Comparison of ENCODE assay signal across 18 cellular contexts in the genomic region with DNA sequence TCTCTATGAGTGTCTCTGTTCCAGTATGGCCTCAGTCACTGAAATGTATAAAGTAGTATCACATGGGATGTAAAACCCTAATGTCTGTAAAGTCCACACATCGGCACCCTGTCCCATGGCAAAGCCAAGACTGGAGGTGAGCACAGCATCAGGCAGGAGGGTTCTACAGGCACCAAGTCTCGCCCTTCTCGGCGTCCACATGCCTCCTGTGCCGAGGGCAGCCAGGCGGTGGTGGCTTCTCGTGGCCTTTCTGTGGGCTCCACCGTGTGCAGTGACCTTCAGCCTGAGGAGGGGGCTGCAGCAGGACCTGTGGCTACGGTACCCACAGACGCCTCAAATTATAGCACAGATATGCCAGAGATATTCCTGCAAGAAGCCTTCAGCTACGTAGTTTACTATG.
A peak's percentile ranks its signal among the peaks of the same experiment; 100 is the strongest.
DNase-seq lines count a peak whose midpoint lies in the region; ATAC-seq, FAIRE-seq and TF ChIP-seq lines count a peak whose summit lies in the region.
"Had no signal": no experiment of that assay in that cellular context is flagged by ENCODE, and none has a peak within 500 bp of the region (broad histone marks: within the 10 kb centered on the region; RNA-seq: fewer than 3 reads in every experiment).

No MANE protein-coding gene starts in this region.

- no peak overlapping the region for H3K27ac ChIP-seq in H9 (ENCODE audit: insufficient read length, low read depth, low read length)
- no peak overlapping the region for H3K27ac ChIP-seq in kidney (ENCODE audit: low read depth in 2 of 2, low read length in 2 of 2)
- H3K27ac ChIP-seq: KMS-11 had no signal

- H3K27me3 ChIP-seq in H9 (ENCODE audit: insufficient read depth, low read length): no peaks in the 10 kb centered on the region

- H3K4me1 Mint-ChIP-seq in H9: peaks cover 7 to 15% of the 10 kb centered on the region in 2 experiments
- peaks cover 5% of the 10 kb centered on the region for H3K4me1 Mint-ChIP-seq in activated CD8-positive, alpha-beta memory T cell treated with anti-CD3 and anti-CD28 coated beads, Interleukin-2, amount 10 ng/mL, durations not matched to agents 7 days and 5 days

- no peak overlapping the region for H4K5ac ChIP-seq in H9 (ENCODE audit: insufficient read length, low read depth, low read length)

- H2BK20ac ChIP-seq in H9 (ENCODE audit: low read depth, low read length, poor library complexity, severe bottlenecking): no peak overlapping the region

- no peak overlapping the region for H2BK15ac ChIP-seq in H9 (ENCODE audit: low read depth, low read length)

- no peak overlapping the region for H2BK12ac ChIP-seq in H9 (ENCODE audit: insufficient read length, low read depth, low read length)

- ATAC-seq in activated CD8-positive, alpha-beta memory T cell treated with anti-CD3 and anti-CD28 coated beads, Interleukin-2, amount 10 ng/mL, durations not matched to agents 7 days and 5 days: no peak
- ATAC-seq in GM18502 (IDR thresholded peaks at IDR 0.05; ENCODE audit: poor library complexity, unreplicated experiment): no peak
- no peak for ATAC-seq in GM21423 (IDR thresholded peaks at IDR 0.05; ENCODE audit: unreplicated experiment)

- H3K23ac ChIP-seq in H9 (ENCODE audit: insufficient read length, low read depth, low read length): no peak overlapping the region

- H2BK120ac ChIP-seq in H9 (ENCODE audit: low read depth, low read length, poor library complexity, severe bottlenecking): no peak overlapping the region

- H3K36me3 ChIP-seq in kidney (ENCODE audit: control insufficient read depth in 1 of 2, insufficient read depth in 2 of 2, low read length in 2 of 2): peaks cover 0 to 4% of the 10 kb centered on the region in 2 donors
- H3K36me3 ChIP-seq: HAP-1 had no signal

- H3K27me3 Mint-ChIP-seq in H9 (ENCODE audit: low read depth): peaks cover 2% of the 10 kb centered on the region; the same call in 1 of the 2 replicates
- H3K27me3 Mint-ChIP-seq in activated CD8-positive, alpha-beta memory T cell treated with anti-CD3 and anti-CD28 coated beads, Interleukin-2, amount 10 ng/mL, durations not matched to agents 7 days and 5 days: no peaks in the 10 kb centered on the region
- H3K27me3 Mint-ChIP-seq: B cell; CD4-positive, alpha-beta T cell had no signal

- H3K4me3 ChIP-seq in kidney (ENCODE audit: low read length in 2 of 2): no peak overlapping the region
- H3K4me3 ChIP-seq: HAP-1 had no signal

- no peak overlapping the region for H3K27ac Mint-ChIP-seq in H9
- no peak overlapping the region for H3K27ac Mint-ChIP-seq in activated CD8-positive, alpha-beta memory T cell treated with anti-CD3 and anti-CD28 coated beads, Interleukin-2, amount 10 ng/mL, durations not matched to agents 7 days and 5 days
- H3K27ac Mint-ChIP-seq: B cell; CD4-positive, alpha-beta T cell had no signal

- H3K4me2 ChIP-seq in H9 (ENCODE audit: insufficient read depth, insufficient read length, low read length): no peak overlapping the region
- H3K4me2 ChIP-seq: KMS-11 had no signal

- TF ChIP-seq CTCF in H9 (conservative IDR thresholded peaks at IDR 0.05): no peak
- TF ChIP-seq CTCF in kidney (IDR thresholded peaks at IDR 0.05; ENCODE audit: borderline replicate concordance, extremely low read depth, insufficient read depth): no peak

- H2AFZ ChIP-seq in H9 (ENCODE audit: low read length): no peak overlapping the region

- WGBS in H9 (ENCODE audit: extremely low coverage, insufficient read length, low lambda C conversion rate): no CpG with 5 or more reads among the region's 11 CpGs

- no peak overlapping the region for H2AK5ac ChIP-seq in H9 (ENCODE audit: insufficient read length, low read length)

- H3K14ac ChIP-seq in H9 (ENCODE audit: insufficient read depth, low read length): no peak overlapping the region

- H3K9me3 ChIP-seq in H9 (ENCODE audit: control insufficient read depth, low read depth, low read length) (no peaks in the 10 kb centered on the region), kidney (ENCODE audit: control insufficient read depth in 1 of 2, low read length in 2 of 2) (no peaks in the 10 kb centered on the region)
- H3K9me3 ChIP-seq: HAP-1 had no signal

- H3K23me2 ChIP-seq in H9 (ENCODE audit: insufficient read length, low read depth, low read length, poor library complexity, severe bottlenecking): no peaks in the 10 kb centered on the region

- no peak for FAIRE-seq in kidney (lab: Jason Lieb, UNC)
- FAIRE-seq: GM19239 had no signal

- H3K79me2 ChIP-seq in H9 (ENCODE audit: insufficient read depth, low read length): no peaks in the 10 kb centered on the region

- CTCF ChIA-PET in activated CD8-positive, alpha-beta memory T cell treated with anti-CD3 and anti-CD28 coated beads, Interleukin-2, amount 10 ng/mL, durations not matched to agents 7 days and 5 days (lab: Charles Lee): no interaction called here

- H3K56ac ChIP-seq in H9 (ENCODE audit: insufficient read length, low read depth, low read length): no peak overlapping the region

- no peak overlapping the region for H3K18ac ChIP-seq in H9 (ENCODE audit: insufficient read length, low read depth, low read length)

- intact Hi-C loops in kidney (cut with DNase I) (no loop called here), posterior vena cava (cut with DNase I) (no loop called here)

- no peak overlapping the region for H2BK5ac ChIP-seq in H9 (ENCODE audit: insufficient read length, low read length)

- no peak overlapping the region for H3K9ac ChIP-seq in H9 (ENCODE audit: extremely low read depth, insufficient read length, low read length)
- H3K9ac ChIP-seq in kidney (ENCODE audit: low read length in 2 of 2): no peak overlapping the region
- H3K9ac ChIP-seq: KMS-11 had no signal

- peak; percentile 17 for DNase-seq in H9
- DNase-seq in activated CD8-positive, alpha-beta memory T cell treated with anti-CD3 and anti-CD28 coated beads, Interleukin-2, amount 10 ng/mL, durations not matched to agents 7 days and 5 days: peak; percentile 7
- peak; percentile 43 for DNase-seq in kidney
- DNase-seq in posterior vena cava (ENCODE audit: low spot score): peak; percentile 54
- DNase-seq in NCI-H1092 (lab: John Stamatoyannopoulos, UW): no peak
- no peak for DNase-seq in UCSD-AML1 (lab: John Stamatoyannopoulos, UW; ENCODE audit: unreplicated experiment)
- DNase-seq: CD4-positive, alpha-beta T cell; EL; NCI-H1092 treated with DMSO at 0.1 percent for 48 hours; NCI-H2107; NCI-H2227 treated with DMSO at 0.1 percent for 48 hours; NCI-H524 had no signal

- no peaks in the 10 kb centered on the region for H3K9me3 Mint-ChIP-seq in H9
- no peaks in the 10 kb centered on the region for H3K9me3 Mint-ChIP-seq in activated CD8-positive, alpha-beta memory T cell treated with anti-CD3 and anti-CD28 coated beads, Interleukin-2, amount 10 ng/mL, durations not matched to agents 7 days and 5 days (ENCODE audit: low read depth)
- H3K9me3 Mint-ChIP-seq: CD4-positive, alpha-beta T cell had no signal

- no peak overlapping the region for H3K4ac ChIP-seq in H9 (ENCODE audit: low read depth, low read length)

- H3K4me1 ChIP-seq in H9 (ENCODE audit: insufficient read depth, low read length) (no peaks in the 10 kb centered on the region), kidney (ENCODE audit: control insufficient read depth in 1 of 2, insufficient read depth in 1 of 2, low read depth in 1 of 2, low read length in 2 of 2) (peaks cover 0 to 3% of the 10 kb centered on the region in 2 donors)
- H3K4me1 ChIP-seq: HAP-1 had no signal

- peaks cover 0 to 3% (median 0%) of the 10 kb centered on the region in 3 experiments; a peak in 1 of 7 replicates for H3K36me3 Mint-ChIP-seq in H9 (ENCODE audit: insufficient read depth in 1 of 3, low read depth in 3 of 3)
- H3K36me3 Mint-ChIP-seq in activated CD8-positive, alpha-beta memory T cell treated with anti-CD3 and anti-CD28 coated beads, Interleukin-2, amount 10 ng/mL, durations not matched to agents 7 days and 5 days: no peaks in the 10 kb centered on the region

- H4K8ac ChIP-seq in H9 (replicated peaks; ENCODE audit: insufficient read length, low read depth, low read length): no peak overlapping the region

- no peak overlapping the region for H3T11ph ChIP-seq in H9 (ENCODE audit: low read length)

- H4K91ac ChIP-seq in H9 (ENCODE audit: insufficient read length, low read depth, low read length): no peak overlapping the region

- H3K4me3 Mint-ChIP-seq in H9: no peak overlapping the region
- no peak overlapping the region for H3K4me3 Mint-ChIP-seq in activated CD8-positive, alpha-beta memory T cell treated with anti-CD3 and anti-CD28 coated beads, Interleukin-2, amount 10 ng/mL, durations not matched to agents 7 days and 5 days
- H3K4me3 Mint-ChIP-seq: B cell; CD4-positive, alpha-beta T cell had no signal

- H4K20me1 ChIP-seq in H9 (ENCODE audit: control insufficient read depth, insufficient read depth, insufficient read length): no peaks in the 10 kb centered on the region

- no peaks in the 10 kb centered on the region for H3K79me1 ChIP-seq in H9 (ENCODE audit: insufficient read depth, low read depth, low read length, poor library complexity, severe bottlenecking)

Comparison
In these comparisons a context has a peak if more than half of its experiments do, and no peak if none do; other contexts are left out.
1. DNase-seq: peak in H9 (single experiment), activated CD8-positive, alpha-beta memory T cell treated with anti-CD3 and anti-CD28 coated beads, Interleukin-2, amount 10 ng/mL, durations not matched to agents 7 days and 5 days (single experiment), kidney (single experiment) and posterior vena cava (single experiment); none in NCI-H1092 (single experiment) and UCSD-AML1 (single experiment).